8 cellular contexts compared by ENCODE assay signal in genomic region chr7:102287082-102287464, GRCh38. TPM values are rescaled to one million over a fixed set of nuclear protein-coding genes. Genes with fewer than 3 reads are reported as not detected.
DNase-seq lines count a peak whose midpoint lies in the region; ATAC-seq and TF ChIP-seq lines count a peak whose summit lies in the region.

No MANE protein-coding gene starts in this region.

- H3K27me3 ChIP-seq in dorsolateral prefrontal cortex, result no peaks in the 10 kb centered on the region

- intact Hi-C loops in dorsolateral prefrontal cortex (cut with DNase I), result no loop called here

- peak; percentile 20 for ATAC-seq in GM18867 (IDR thresholded peaks at IDR 0.05; ENCODE audit: unreplicated experiment)
- no peak for ATAC-seq in GM19328 (IDR thresholded peaks at IDR 0.05; ENCODE audit: unreplicated experiment)

- peaks cover 18% of the 10 kb centered on the region for H3K27me3 Mint-ChIP-seq in nephron progenitor cell (ENCODE audit: low read depth, poor library complexity)

- no peaks in the 10 kb centered on the region for H3K9me3 Mint-ChIP-seq in nephron progenitor cell

- H3K4me1 Mint-ChIP-seq in nephron progenitor cell, result peaks cover 45% of the 10 kb centered on the region

- peak overlapping the region; percentile 63 for H3K4me3 ChIP-seq in Jurkat, Clone E6-1 (ENCODE audit: low read length)
- peak overlapping the region; percentile 65 to 98 (median 82) for H3K4me3 ChIP-seq in dorsolateral prefrontal cortex

- TF ChIP-seq CTCF in dorsolateral prefrontal cortex (IDR thresholded peaks at IDR 0.05 in 54 of 56, conservative IDR thresholded peaks at IDR 0.05 in 2 of 56; ENCODE audit: low read depth in 1 of 56, partially characterized antibody in 56 of 56) (no peak), nephron progenitor cell (IDR thresholded peaks at IDR 0.05) (no peak)

- H3K4me3 Mint-ChIP-seq in nephron progenitor cell, result peak overlapping the region; percentile 74

- H3K27ac ChIP-seq in dorsolateral prefrontal cortex, result peak overlapping the region in 19 of 59 donors; percentile 12 to 83 (median 55)

- H3K36me3 Mint-ChIP-seq in nephron progenitor cell (ENCODE audit: low read depth), result no peaks in the 10 kb centered on the region

- no peak overlapping the region for H3K27ac Mint-ChIP-seq in nephron progenitor cell

- DNase-seq in Jurkat, Clone E6-1 (ENCODE audit: low read depth, low spot score), result no peak
- no peak for DNase-seq in dorsolateral prefrontal cortex
- no peak for DNase-seq in nephron progenitor cell
- no peak for DNase-seq in stimulated activated naive CD4-positive, alpha-beta T cell treated with Interleukin-2 at 50 U/mL for 16 hours (lab: John Stamatoyannopoulos, UW)
- DNase-seq in cerebellar nuclear complex (lab: John Stamatoyannopoulos, UW), result no peak
- no peak for DNase-seq in activated gamma-delta T cell treated with Interleukin-2 at 50 U/mL for 16 hours

RNA-seq across cellular contexts. Expression of gene SH2B2, which starts 0.4 kb away (rescaled TPM):
- 5.2 TPM for polyA plus RNA-seq in Jurkat, Clone E6-1 (2012; ENCODE audit: insufficient read depth, insufficient read length)
- total RNA-seq in dorsolateral prefrontal cortex, result 10 to 100 TPM in 22 of 120 experiments, 1 to 10 TPM in 98; 2.5 to 15.8 (median 7.9) TPM
